In genomic region chr2:97761192-97761591, GRCh38 we compare ENCODE assay signal across 10 cellular contexts. TPM values are rescaled to one million over a fixed set of nuclear protein-coding genes. Genes with fewer than 3 reads are reported as not detected.
DNase-seq lines count a peak whose midpoint lies in the region; ATAC-seq and TF ChIP-seq lines count a peak whose summit lies in the region.
"Had no signal": no experiment of that assay in that cellular context is flagged by ENCODE, and none has a peak within 500 bp of the region (broad histone marks: within the 10 kb centered on the region; RNA-seq: fewer than 3 reads in every experiment).

No MANE protein-coding gene starts in this region.

- H3K4me1 Mint-ChIP-seq in CD8-positive, alpha-beta T cell (ENCODE audit: low read depth) = peaks cover 29% of the 10 kb centered on the region
- peaks cover 27% of the 10 kb centered on the region for H3K4me1 Mint-ChIP-seq in activated CD8-positive, alpha-beta T cell treated with anti-CD3 and anti-CD28 coated beads for 36 hours (ENCODE audit: low read depth)
- H3K4me1 Mint-ChIP-seq in activated naive CD8-positive, alpha-beta T cell treated with anti-CD3 and anti-CD28 coated beads, Interleukin-2, amount 10 ng/mL, durations not matched to agents 7 days and 5 days = peaks cover 29% of the 10 kb centered on the region

- peaks cover 86% of the 10 kb centered on the region for H3K36me3 Mint-ChIP-seq in CD8-positive, alpha-beta T cell
- H3K36me3 Mint-ChIP-seq in activated CD8-positive, alpha-beta T cell treated with anti-CD3 and anti-CD28 coated beads for 36 hours (ENCODE audit: low read depth) = peaks cover 30% of the 10 kb centered on the region
- peaks cover 25% of the 10 kb centered on the region for H3K36me3 Mint-ChIP-seq in activated naive CD8-positive, alpha-beta T cell treated with anti-CD3 and anti-CD28 coated beads, Interleukin-2, amount 10 ng/mL, durations not matched to agents 7 days and 5 days

- CTCF ChIA-PET in CD8-positive, alpha-beta T cell (lab: Charles Lee) = interaction anchor here (2.5 to 4.2 kb wide), 2 partner anchors 20 to 61 kb away, joined by 11 to 19 read pairs; no protein-coding TSS in a partner anchor
- CTCF ChIA-PET in activated CD8-positive, alpha-beta T cell treated with anti-CD3 and anti-CD28 coated beads for 36 hours (lab: Charles Lee) = interaction anchor here (1.3 kb wide), 1 partner anchor 13 kb away, joined by 4 read pairs; no protein-coding TSS in a partner anchor

- H3K79me2 ChIP-seq in osteoblast (ENCODE audit: insufficient read depth, low read length) = no peaks in the 10 kb centered on the region

- TF ChIP-seq CTCF in CD8-positive, alpha-beta T cell (IDR thresholded peaks at IDR 0.05) = no peak
- no peak for TF ChIP-seq CTCF in activated CD8-positive, alpha-beta T cell treated with anti-CD3 and anti-CD28 coated beads for 36 hours (IDR thresholded peaks at IDR 0.05)
- no peak for TF ChIP-seq CTCF in osteoblast (IDR thresholded peaks at IDR 0.05; ENCODE audit: extremely low read depth, low read depth, low read length)

- peak overlapping the region; percentile 91 for H3K27ac Mint-ChIP-seq in CD8-positive, alpha-beta T cell
- peak overlapping the region; percentile 85 for H3K27ac Mint-ChIP-seq in activated CD8-positive, alpha-beta T cell treated with anti-CD3 and anti-CD28 coated beads for 36 hours
- peak overlapping the region; percentile 95 for H3K27ac Mint-ChIP-seq in activated naive CD8-positive, alpha-beta T cell treated with anti-CD3 and anti-CD28 coated beads, Interleukin-2, amount 10 ng/mL, durations not matched to agents 7 days and 5 days
- H3K27ac Mint-ChIP-seq: HFFc6 had no signal

- intact Hi-C loops in CD8-positive, alpha-beta T cell (cut with DNase I, micrococcal nuclease) = no loop called here
- intact Hi-C loops in activated CD8-positive, alpha-beta T cell treated with anti-CD3 and anti-CD28 coated beads for 36 hours (cut with micrococcal nuclease) = no loop called here

- H4K20me1 ChIP-seq in osteoblast (ENCODE audit: insufficient read depth, low read length) = peaks cover 3% of the 10 kb centered on the region

- H3K27me3 Mint-ChIP-seq in CD8-positive, alpha-beta T cell (ENCODE audit: low read depth) = no peaks in the 10 kb centered on the region
- H3K27me3 Mint-ChIP-seq in activated CD8-positive, alpha-beta T cell treated with anti-CD3 and anti-CD28 coated beads for 36 hours = no peaks in the 10 kb centered on the region
- H3K27me3 Mint-ChIP-seq in activated naive CD8-positive, alpha-beta T cell treated with anti-CD3 and anti-CD28 coated beads, Interleukin-2, amount 10 ng/mL, durations not matched to agents 7 days and 5 days = no peaks in the 10 kb centered on the region

- H3K4me3 ChIP-seq in CD8-positive, alpha-beta T cell (ENCODE audit: low read depth, low read length) = no peak overlapping the region
- no peak overlapping the region for H3K4me3 ChIP-seq in osteoblast (ENCODE audit: insufficient read depth, low read length)

- POLR2A ChIA-PET in CD8-positive, alpha-beta T cell (lab: Charles Lee) = interaction anchor here (1.0 kb wide), 1 partner anchor 44 kb away, joined by 3 read pairs; no protein-coding TSS in a partner anchor
- POLR2A ChIA-PET in activated CD8-positive, alpha-beta T cell treated with anti-CD3 and anti-CD28 coated beads for 36 hours (lab: Charles Lee) = no interaction called here
- POLR2A ChIA-PET in activated naive CD8-positive, alpha-beta T cell treated with anti-CD3 and anti-CD28 coated beads, Interleukin-2, amount 10 ng/mL, durations not matched to agents 7 days and 5 days (lab: Charles Lee) = interaction anchor here (0.6 kb wide), 1 partner anchor 257 kb away, joined by 3 read pairs; no protein-coding TSS in a partner anchor

- peaks cover 20% of the 10 kb centered on the region for H3K36me3 ChIP-seq in CD8-positive, alpha-beta T cell (ENCODE audit: insufficient read depth, low read length)
- H3K36me3 ChIP-seq in osteoblast (ENCODE audit: insufficient read depth, low read length) = peaks cover 61% of the 10 kb centered on the region

- H3K27ac ChIP-seq in CD8-positive, alpha-beta T cell (ENCODE audit: low read depth, low read length) = peak overlapping the region; percentile 40
- no peak overlapping the region for H3K27ac ChIP-seq in osteoblast (ENCODE audit: low read depth, low read length)
- H3K27ac ChIP-seq: brain microvascular endothelial cell had no signal

- peak; percentile 69 for ATAC-seq in CD8-positive, alpha-beta T cell
- ATAC-seq in activated CD8-positive, alpha-beta T cell treated with anti-CD3 and anti-CD28 coated beads for 36 hours = peak; percentile 83
- peak; percentile 76 for ATAC-seq in activated naive CD8-positive, alpha-beta T cell treated with anti-CD3 and anti-CD28 coated beads, Interleukin-2, amount 10 ng/mL, durations not matched to agents 7 days and 5 days (ENCODE audit: low read depth)
- ATAC-seq in GM21367 (IDR thresholded peaks at IDR 0.05; ENCODE audit: unreplicated experiment) = no peak

- no peak overlapping the region for H2AFZ ChIP-seq in osteoblast (ENCODE audit: low read length)

- peaks cover 42% of the 10 kb centered on the region for H3K4me1 ChIP-seq in CD8-positive, alpha-beta T cell (ENCODE audit: insufficient read depth, low read length)
- peaks cover 3% of the 10 kb centered on the region for H3K4me1 ChIP-seq in osteoblast (ENCODE audit: insufficient read depth, low read length)

- DNase-seq in CD8-positive, alpha-beta T cell = peak; percentile 15 to 79 (median 51)
- DNase-seq in activated CD8-positive, alpha-beta T cell treated with anti-CD3 and anti-CD28 coated beads for 36 hours = peak; percentile 67
- peak; percentile 71 for DNase-seq in activated naive CD8-positive, alpha-beta T cell treated with anti-CD3 and anti-CD28 coated beads, Interleukin-2, amount 10 ng/mL, durations not matched to agents 7 days and 5 days
- peak; percentile 55 to 67 for DNase-seq in stimulated activated CD4-positive, alpha-beta T cell treated with anti-CD3 and anti-CD28 coated beads, Interleukin-2, amount 100 ng/mL, for 24 hours
- DNase-seq in NCI-H2196 (lab: John Stamatoyannopoulos, UW; ENCODE audit: unreplicated experiment) (no peak), osteoblast (ENCODE audit: insufficient read length, low spot score, missing footprints) (no peak), NCI-H2107 (lab: John Stamatoyannopoulos, UW) (no peak)
- DNase-seq: brain microvascular endothelial cell, HFFc6 had no signal

- H3K9me3 ChIP-seq in CD8-positive, alpha-beta T cell (ENCODE audit: low read length) = no peaks in the 10 kb centered on the region
- no peaks in the 10 kb centered on the region for H3K9me3 ChIP-seq in osteoblast (ENCODE audit: low read depth, low read length)

- H3K4me3 Mint-ChIP-seq in CD8-positive, alpha-beta T cell = peak overlapping the region; percentile 61
- H3K4me3 Mint-ChIP-seq in activated CD8-positive, alpha-beta T cell treated with anti-CD3 and anti-CD28 coated beads for 36 hours = peak overlapping the region; percentile 55
- peak overlapping the region; percentile 59 for H3K4me3 Mint-ChIP-seq in activated naive CD8-positive, alpha-beta T cell treated with anti-CD3 and anti-CD28 coated beads, Interleukin-2, amount 10 ng/mL, durations not matched to agents 7 days and 5 days
- H3K4me3 Mint-ChIP-seq: HFFc6 had no signal

- H3K9me3 Mint-ChIP-seq in CD8-positive, alpha-beta T cell = no peaks in the 10 kb centered on the region
- H3K9me3 Mint-ChIP-seq in activated CD8-positive, alpha-beta T cell treated with anti-CD3 and anti-CD28 coated beads for 36 hours = no peaks in the 10 kb centered on the region
- H3K9me3 Mint-ChIP-seq in activated naive CD8-positive, alpha-beta T cell treated with anti-CD3 and anti-CD28 coated beads, Interleukin-2, amount 10 ng/mL, durations not matched to agents 7 days and 5 days = no peaks in the 10 kb centered on the region
- H3K9me3 Mint-ChIP-seq: HFFc6 had no signal

- no peaks in the 10 kb centered on the region for H3K27me3 ChIP-seq in CD8-positive, alpha-beta T cell (ENCODE audit: insufficient read depth, low read length)
- no peaks in the 10 kb centered on the region for H3K27me3 ChIP-seq in osteoblast (ENCODE audit: insufficient read depth, low read length)
- H3K27me3 ChIP-seq: brain microvascular endothelial cell had no signal

- H3K4me2 ChIP-seq in osteoblast (ENCODE audit: insufficient read depth, low read length) = no peak overlapping the region

RNA-seq across cellular contexts. Expression of gene ZAP70, which starts 47.8 kb away (rescaled TPM):
- total RNA-seq in CD8-positive, alpha-beta T cell = 100 to 1,000 TPM; 487 to 512 TPM
- total RNA-seq in activated CD8-positive, alpha-beta T cell treated with anti-CD3 and anti-CD28 coated beads for 36 hours = 100 to 1,000 TPM; 218 TPM
- 100 to 1,000 TPM; 350 to 367 TPM for total RNA-seq in activated naive CD8-positive, alpha-beta T cell treated with anti-CD3 and anti-CD28 coated beads, Interleukin-2, amount 10 ng/mL, durations not matched to agents 7 days and 5 days
- under 0.01 TPM in 2 replicates for total RNA-seq in osteoblast
- total RNA-seq: HFFc6 had no signal

Comparison
In these comparisons a context has a peak if more than half of its experiments do, and no peak if none do; other contexts are left out.
1. DNase-seq: peak in CD8-positive, alpha-beta T cell (7 of 7), activated CD8-positive, alpha-beta T cell treated with anti-CD3 and anti-CD28 coated beads for 36 hours (single experiment), activated naive CD8-positive, alpha-beta T cell treated with anti-CD3 and anti-CD28 coated beads, Interleukin-2, amount 10 ng/mL, durations not matched to agents 7 days and 5 days (single experiment) and stimulated activated CD4-positive, alpha-beta T cell treated with anti-CD3 and anti-CD28 coated beads, Interleukin-2, amount 100 ng/mL, for 24 hours (2 of 2); none in NCI-H2196 (single experiment), osteoblast (single experiment) and NCI-H2107 (single experiment).
2. RNA of gene ZAP70, which starts 47.8 kb away (total RNA-seq): 487 to 512 TPM in CD8-positive, alpha-beta T cell, 350 to 367 TPM in activated naive CD8-positive, alpha-beta T cell treated with anti-CD3 and anti-CD28 coated beads, Interleukin-2, amount 10 ng/mL, durations not matched to agents 7 days and 5 days and 218 TPM in activated CD8-positive, alpha-beta T cell treated with anti-CD3 and anti-CD28 coated beads for 36 hours; under 0.01 TPM in osteoblast; every median in the first group is over 100 times any median in the second.
3. Peak in every context shown above with its lines, with median percentiles within 50 percentile points of each other: H3K27ac Mint-ChIP-seq and H3K4me3 Mint-ChIP-seq.